Comparison of ENCODE assay signal across 18 cellular contexts in genomic region chr13:114054269-114054668, GRCh38.
A peak's percentile ranks its signal among the peaks of the same experiment; 100 is the strongest.
DNase-seq lines count a peak whose midpoint lies in the region; ATAC-seq and TF ChIP-seq lines count a peak whose summit lies in the region.
"Had no signal": no experiment of that assay in that cellular context is flagged by ENCODE, and none has a peak within 500 bp of the region (broad histone marks: within the 10 kb centered on the region; RNA-seq: fewer than 3 reads in every experiment).

No MANE protein-coding gene starts in this region.

- H3K4me1 Mint-ChIP-seq in activated CD8-positive, alpha-beta T cell treated with anti-CD3 and anti-CD28 coated beads for 36 hours (ENCODE audit: low read depth), result peaks cover 47% of the 10 kb centered on the region
- peaks cover 23% of the 10 kb centered on the region for H3K4me1 Mint-ChIP-seq in activated CD8-positive, alpha-beta T cell treated with anti-CD3 and anti-CD28 coated beads, Interleukin-2, amount 10 ng/mL, durations not matched to agents 7 days and 5 days (ENCODE audit: low read depth)
- peaks cover 63% of the 10 kb centered on the region for H3K4me1 Mint-ChIP-seq in CD4-positive, alpha-beta T cell (ENCODE audit: low read depth)

- CTCF ChIA-PET in activated CD8-positive, alpha-beta T cell treated with anti-CD3 and anti-CD28 coated beads for 36 hours (lab: Charles Lee), result no interaction called here
- CTCF ChIA-PET in activated CD8-positive, alpha-beta T cell treated with anti-CD3 and anti-CD28 coated beads, Interleukin-2, amount 10 ng/mL, durations not matched to agents 7 days and 5 days (lab: Charles Lee), result no interaction called here
- CTCF ChIA-PET in CD4-positive, alpha-beta T cell (lab: Charles Lee), result no interaction called here
- CTCF ChIA-PET in Panc1 (lab: Charles Lee), result no interaction called here

- peak; percentile 30 for DNase-seq in activated CD8-positive, alpha-beta T cell treated with anti-CD3 and anti-CD28 coated beads for 36 hours
- DNase-seq in activated CD8-positive, alpha-beta T cell treated with anti-CD3 and anti-CD28 coated beads, Interleukin-2, amount 10 ng/mL, durations not matched to agents 7 days and 5 days, result no peak
- no peak for DNase-seq in CD4-positive, alpha-beta T cell
- no peak for DNase-seq in Panc1 (ENCODE audit: low read depth, low spot score)
- DNase-seq in iPS-NIHi7 (ENCODE audit: extremely low spot score), result peak; percentile 71
- DNase-seq in AG20443 (ENCODE audit: low spot score), result no peak
- DNase-seq in glomerular visceral epithelial cell (ENCODE audit: extremely low spot score), result no peak
- DNase-seq in GM03348 (ENCODE audit: low spot score), result no peak
- DNase-seq: activated CD8-positive, alpha-beta memory T cell treated with anti-CD3 and anti-CD28 coated beads, Interleukin-2, amount 10 ng/mL, durations not matched to agents 7 days and 5 days; activated naive CD4-positive, alpha-beta T cell; cortex of kidney; foreskin keratinocyte; NCI-H1417 treated with DMSO at 0.1 percent for 48 hours; occipital lobe; right lobe of liver; stimulated activated CD4-positive, alpha-beta T cell treated with anti-CD3 and anti-CD28 coated beads, Interleukin-1b, Interleukin-23, amount 100 ng/mL, for 48 hours; T-cell had no signal

- ATAC-seq in activated CD8-positive, alpha-beta T cell treated with anti-CD3 and anti-CD28 coated beads for 36 hours, result peak; percentile 54
- no peak for ATAC-seq in activated CD8-positive, alpha-beta T cell treated with anti-CD3 and anti-CD28 coated beads, Interleukin-2, amount 10 ng/mL, durations not matched to agents 7 days and 5 days
- ATAC-seq in CD4-positive, alpha-beta T cell (ENCODE audit: poor library complexity), result peak; percentile 56
- peak; percentile 67; the same call in 1 of the 2 replicates for ATAC-seq in Panc1
- ATAC-seq: activated CD8-positive, alpha-beta memory T cell treated with anti-CD3 and anti-CD28 coated beads, Interleukin-2, amount 10 ng/mL, durations not matched to agents 7 days and 5 days; foreskin keratinocyte; right lobe of liver had no signal

- no peaks in the 10 kb centered on the region for H3K27me3 Mint-ChIP-seq in activated CD8-positive, alpha-beta T cell treated with anti-CD3 and anti-CD28 coated beads for 36 hours
- H3K27me3 Mint-ChIP-seq in activated CD8-positive, alpha-beta T cell treated with anti-CD3 and anti-CD28 coated beads, Interleukin-2, amount 10 ng/mL, durations not matched to agents 7 days and 5 days (ENCODE audit: low read depth), result no peaks in the 10 kb centered on the region
- no peaks in the 10 kb centered on the region for H3K27me3 Mint-ChIP-seq in CD4-positive, alpha-beta T cell
- H3K27me3 Mint-ChIP-seq: activated CD8-positive, alpha-beta memory T cell treated with anti-CD3 and anti-CD28 coated beads, Interleukin-2, amount 10 ng/mL, durations not matched to agents 7 days and 5 days; T-cell had no signal

- POLR2A ChIA-PET in activated CD8-positive, alpha-beta T cell treated with anti-CD3 and anti-CD28 coated beads for 36 hours (lab: Charles Lee), result no interaction called here
- POLR2A ChIA-PET in activated CD8-positive, alpha-beta T cell treated with anti-CD3 and anti-CD28 coated beads, Interleukin-2, amount 10 ng/mL, durations not matched to agents 7 days and 5 days (lab: Charles Lee), result no interaction called here
- POLR2A ChIA-PET in CD4-positive, alpha-beta T cell (lab: Charles Lee), result no interaction called here
- POLR2A ChIA-PET in Panc1 (lab: Charles Lee), result no interaction called here

- H3K4me1 ChIP-seq in Panc1 (ENCODE audit: control insufficient read depth, insufficient read depth, low read length), result peaks cover 23% of the 10 kb centered on the region
- H3K4me1 ChIP-seq: foreskin keratinocyte, right lobe of liver had no signal

- no peak overlapping the region for H3K27ac ChIP-seq in CD4-positive, alpha-beta T cell (ENCODE audit: low read depth, low read length)
- H3K27ac ChIP-seq in Panc1 (ENCODE audit: low read length), result no peak overlapping the region
- H3K27ac ChIP-seq: foreskin keratinocyte, right lobe of liver, VCaP had no signal

- no peaks in the 10 kb centered on the region for H3K9me3 ChIP-seq in CD4-positive, alpha-beta T cell (ENCODE audit: control insufficient read depth, low read length)
- H3K9me3 ChIP-seq in Panc1 (ENCODE audit: control insufficient read depth, insufficient read depth, low read depth, low read length), result no peaks in the 10 kb centered on the region
- H3K9me3 ChIP-seq: right lobe of liver had no signal

- intact Hi-C loops in activated CD8-positive, alpha-beta T cell treated with anti-CD3 and anti-CD28 coated beads for 36 hours (cut with micrococcal nuclease), result no loop called here
- intact Hi-C loops in CD4-positive, alpha-beta T cell (cut with DNase I, micrococcal nuclease), result no loop called here
- intact Hi-C loops in Panc1 (cut with micrococcal nuclease; ENCODE audit: unreplicated experiment), result no loop called here

- no peaks in the 10 kb centered on the region for H3K9me3 Mint-ChIP-seq in activated CD8-positive, alpha-beta T cell treated with anti-CD3 and anti-CD28 coated beads for 36 hours
- no peaks in the 10 kb centered on the region for H3K9me3 Mint-ChIP-seq in activated CD8-positive, alpha-beta T cell treated with anti-CD3 and anti-CD28 coated beads, Interleukin-2, amount 10 ng/mL, durations not matched to agents 7 days and 5 days (ENCODE audit: insufficient read depth)
- no peaks in the 10 kb centered on the region for H3K9me3 Mint-ChIP-seq in CD4-positive, alpha-beta T cell
- H3K9me3 Mint-ChIP-seq: T-cell had no signal

- in situ Hi-C loops in Panc1 (cut with HindIII; ENCODE audit: low pct_unique_long_range_greater_than_20kb, low sequenced_read_pairs), result no loop called here

- H3K4me3 ChIP-seq in Panc1 (ENCODE audit: low read depth in 2 of 2, low read length in 2 of 2), result no peak overlapping the region
- H3K4me3 ChIP-seq: right lobe of liver had no signal

- peak overlapping the region; percentile 15 for H3K27ac Mint-ChIP-seq in activated CD8-positive, alpha-beta T cell treated with anti-CD3 and anti-CD28 coated beads for 36 hours
- H3K27ac Mint-ChIP-seq in activated CD8-positive, alpha-beta T cell treated with anti-CD3 and anti-CD28 coated beads, Interleukin-2, amount 10 ng/mL, durations not matched to agents 7 days and 5 days, result no peak overlapping the region
- peak overlapping the region; percentile 47 for H3K27ac Mint-ChIP-seq in CD4-positive, alpha-beta T cell
- H3K27ac Mint-ChIP-seq: activated CD8-positive, alpha-beta memory T cell treated with anti-CD3 and anti-CD28 coated beads, Interleukin-2, amount 10 ng/mL, durations not matched to agents 7 days and 5 days had no signal

- no peak for TF ChIP-seq CTCF in activated CD8-positive, alpha-beta T cell treated with anti-CD3 and anti-CD28 coated beads for 36 hours (IDR thresholded peaks at IDR 0.05)
- no peak for TF ChIP-seq CTCF in CD4-positive, alpha-beta T cell (IDR thresholded peaks at IDR 0.05)
- TF ChIP-seq CTCF in Panc1 (IDR thresholded peaks at IDR 0.05), result no peak

- BruUV-seq in Panc1 (replicated peaks; lab: Mats Ljungman, UMichigan), result no TSS peak

- no peaks in the 10 kb centered on the region for H3K36me3 ChIP-seq in Panc1 (ENCODE audit: control insufficient read depth, insufficient read depth, low read length)
- H3K36me3 ChIP-seq: right lobe of liver had no signal

- H3K4me3 Mint-ChIP-seq in activated CD8-positive, alpha-beta T cell treated with anti-CD3 and anti-CD28 coated beads for 36 hours, result no peak overlapping the region
- no peak overlapping the region for H3K4me3 Mint-ChIP-seq in activated CD8-positive, alpha-beta T cell treated with anti-CD3 and anti-CD28 coated beads, Interleukin-2, amount 10 ng/mL, durations not matched to agents 7 days and 5 days
- H3K4me3 Mint-ChIP-seq in CD4-positive, alpha-beta T cell, result peak overlapping the region; percentile 30
- H3K4me3 Mint-ChIP-seq: activated CD8-positive, alpha-beta memory T cell treated with anti-CD3 and anti-CD28 coated beads, Interleukin-2, amount 10 ng/mL, durations not matched to agents 7 days and 5 days; T-cell had no signal

- H3K36me3 Mint-ChIP-seq in activated CD8-positive, alpha-beta T cell treated with anti-CD3 and anti-CD28 coated beads for 36 hours (ENCODE audit: low read depth), result peaks cover 15% of the 10 kb centered on the region
- peaks cover 10% of the 10 kb centered on the region for H3K36me3 Mint-ChIP-seq in activated CD8-positive, alpha-beta T cell treated with anti-CD3 and anti-CD28 coated beads, Interleukin-2, amount 10 ng/mL, durations not matched to agents 7 days and 5 days (ENCODE audit: low read depth)
- peaks cover 85% of the 10 kb centered on the region for H3K36me3 Mint-ChIP-seq in CD4-positive, alpha-beta T cell (ENCODE audit: low read depth)

- no peaks in the 10 kb centered on the region for H3K27me3 ChIP-seq in CD4-positive, alpha-beta T cell (ENCODE audit: control insufficient read depth, insufficient read depth, low read length)
- no peaks in the 10 kb centered on the region for H3K27me3 ChIP-seq in Panc1 (ENCODE audit: control insufficient read depth, insufficient read depth, low read length)
- H3K27me3 ChIP-seq: foreskin keratinocyte, right lobe of liver had no signal

Comparison
In these comparisons a context has a peak if more than half of its experiments do, and no peak if none do; other contexts are left out.
1. DNase-seq: peak in activated CD8-positive, alpha-beta T cell treated with anti-CD3 and anti-CD28 coated beads for 36 hours (single experiment) and iPS-NIHi7 (single experiment); none in activated CD8-positive, alpha-beta T cell treated with anti-CD3 and anti-CD28 coated beads, Interleukin-2, amount 10 ng/mL, durations not matched to agents 7 days and 5 days (single experiment), CD4-positive, alpha-beta T cell (0 of 10), Panc1 (single experiment), AG20443 (single experiment), glomerular visceral epithelial cell (single experiment) and GM03348 (single experiment).